23 cellular contexts compared by ENCODE assay signal in genomic region chr16:83937922-83938875, GRCh38. TPM values are rescaled to one million over a fixed set of nuclear protein-coding genes. Genes with fewer than 3 reads are reported as not detected.
DNase-seq lines count a peak whose midpoint lies in the region; ATAC-seq, FAIRE-seq and TF ChIP-seq lines count a peak whose summit lies in the region.
"Had no signal": no experiment of that assay in that cellular context is flagged by ENCODE, and none has a peak within 500 bp of the region (broad histone marks: within the 10 kb centered on the region; RNA-seq: fewer than 3 reads in every experiment).

No MANE protein-coding gene starts in this region.

- H3K9ac ChIP-seq in mammary epithelial cell (ENCODE audit: insufficient read depth, low read length) (no peak overlapping the region), SK-N-SH (no peak overlapping the region)
- H3K9ac ChIP-seq: BLaER1, GM23248 had no signal

- no peak overlapping the region for H3K27ac ChIP-seq in mammary epithelial cell (ENCODE audit: insufficient read depth, low read depth, low read length)
- peak overlapping the region in 1 of 3 donors; percentile 33 for H3K27ac ChIP-seq in right lobe of liver
- no peak overlapping the region for H3K27ac ChIP-seq in SK-N-SH (ENCODE audit: low read depth in 2 of 2, low read length in 1 of 2)
- H3K27ac ChIP-seq: GM23248 had no signal

- 84% methylated on average over 13 of the region's 17 CpGs for WGBS in mammary epithelial cell (ENCODE audit: low coverage, missing lambda C conversion rate)
- WGBS in right lobe of liver (ENCODE audit: insufficient coverage, low coverage, low lambda C conversion rate, missing lambda C conversion rate) = 40% methylated on average over 17 of the region's 17 CpGs
- 87% methylated on average over 17 of the region's 17 CpGs for WGBS in SK-N-SH (ENCODE audit: low lambda C conversion rate)

- no peaks in the 10 kb centered on the region for H3K4me1 Mint-ChIP-seq in MCF 10A (ENCODE audit: insufficient read depth, unreplicated experiment)

- TF ChIP-seq POLR2A in right lobe of liver (IDR thresholded peaks at IDR 0.05) = no peak

- BruUV-seq in mammary epithelial cell (replicated peaks; lab: Mats Ljungman, UMichigan) (no TSS peak), MCF 10A (replicated peaks; lab: Mats Ljungman, UMichigan) (no TSS peak)

- no peaks in the 10 kb centered on the region for H3K9me2 ChIP-seq in SK-N-SH

- TF ChIP-seq CTCF in mammary epithelial cell (conservative IDR thresholded peaks at IDR 0.05 in 1 of 2, IDR thresholded peaks at IDR 0.05 in 1 of 2; ENCODE audit: extremely low read depth in 1 of 2, insufficient read depth in 1 of 2, low read depth in 1 of 2, low read length in 2 of 2) = no peak
- no peak for TF ChIP-seq CTCF in MCF 10A (IDR thresholded peaks at IDR 0.05; ENCODE audit: unreplicated experiment)
- TF ChIP-seq CTCF in bronchial epithelial cell (IDR thresholded peaks at IDR 0.05; ENCODE audit: insufficient read depth, low read length, severe bottlenecking) = no peak
- TF ChIP-seq CTCF in right lobe of liver (IDR thresholded peaks at IDR 0.05) = no peak
- TF ChIP-seq CTCF in SK-N-SH (IDR thresholded peaks at IDR 0.05) = no peak

- intact Hi-C loops in mammary epithelial cell (cut with micrococcal nuclease) (no loop called here), MCF 10A (cut with micrococcal nuclease) (no loop called here), right lobe of liver (cut with DNase I) (no loop called here)

- H3K4me2 ChIP-seq in mammary epithelial cell (ENCODE audit: insufficient read depth, low read depth, low read length) (no peak overlapping the region), SK-N-SH (no peak overlapping the region)

- no peaks in the 10 kb centered on the region for H3K79me2 ChIP-seq in mammary epithelial cell (ENCODE audit: insufficient read depth, low read length)
- no peaks in the 10 kb centered on the region for H3K79me2 ChIP-seq in SK-N-SH (ENCODE audit: insufficient read depth)

- H3K9me3 ChIP-seq in mammary epithelial cell (replicated peaks; ENCODE audit: insufficient read depth, low read length) (no peaks in the 10 kb centered on the region), right lobe of liver (no peaks in the 10 kb centered on the region), SK-N-SH (no peaks in the 10 kb centered on the region)
- H3K9me3 ChIP-seq: BLaER1 had no signal

- H3K36me3 ChIP-seq in mammary epithelial cell (ENCODE audit: insufficient read depth, low read length) (no peaks in the 10 kb centered on the region), bronchial epithelial cell (ENCODE audit: control insufficient read depth, insufficient read depth, low read length) (no peaks in the 10 kb centered on the region), right lobe of liver (no peaks in the 10 kb centered on the region), SK-N-SH (replicated peaks in 1 of 2; ENCODE audit: control insufficient read depth in 1 of 2, insufficient read depth in 2 of 2, low read length in 1 of 2) (no peaks in the 10 kb centered on the region)
- H3K36me3 ChIP-seq: BLaER1 had no signal

- H3K27me3 ChIP-seq in mammary epithelial cell (ENCODE audit: insufficient read depth, low read length) (no peaks in the 10 kb centered on the region), bronchial epithelial cell (ENCODE audit: control insufficient read depth, insufficient read depth, low read length) (peaks cover 4% of the 10 kb centered on the region), right lobe of liver (no peaks in the 10 kb centered on the region), SK-N-SH (ENCODE audit: insufficient read depth) (no peaks in the 10 kb centered on the region)
- H3K27me3 ChIP-seq: BLaER1 had no signal

- TF ChIP-seq RAD21 in SK-N-SH (IDR thresholded peaks at IDR 0.05; ENCODE audit: low read length) = no peak

- H3K9me3 Mint-ChIP-seq in MCF 10A (ENCODE audit: unreplicated experiment) = no peaks in the 10 kb centered on the region

- no peak for FAIRE-seq in bronchial epithelial cell (lab: Jason Lieb, UNC)
- FAIRE-seq: D721Med, GM18507 had no signal

- H3K36me3 Mint-ChIP-seq in MCF 10A (ENCODE audit: insufficient read depth, unreplicated experiment) = no peaks in the 10 kb centered on the region
- H3K36me3 Mint-ChIP-seq: CD4-positive, CD25-positive, alpha-beta regulatory T cell had no signal

- DNase-seq in mammary epithelial cell = peak; percentile 31
- no peak for DNase-seq in MCF 10A (ENCODE audit: unreplicated experiment)
- peak; percentile 7 for DNase-seq in bronchial epithelial cell (ENCODE audit: low read depth)
- peak in 2 of 3 donors; percentile 73 to 76 for DNase-seq in right lobe of liver
- DNase-seq in SK-N-SH = no peak
- DNase-seq in COLO829 (ENCODE audit: low spot score) = no peak
- DNase-seq: DMS53, GM23248, H7, KG1, MM.1S, NCI-H1694, NCI-H2029 treated with DMSO at 0.1 percent for 48 hours, NCI-H69, SHP77 treated with DMSO at 0.1 percent for 48 hours had no signal

- no peak overlapping the region for H3K27ac Mint-ChIP-seq in MCF 10A (ENCODE audit: low read depth, unreplicated experiment)
- H3K27ac Mint-ChIP-seq: CD4-positive, CD25-positive, alpha-beta regulatory T cell had no signal

- H3F3A ChIP-seq in SK-N-SH (replicated peaks; ENCODE audit: insufficient read depth) = no peaks in the 10 kb centered on the region

- H3K4me3 ChIP-seq in mammary epithelial cell (replicated peaks in 1 of 3; ENCODE audit: insufficient read depth in 1 of 3, low read depth in 2 of 3, low read length in 3 of 3) (no peak overlapping the region), bronchial epithelial cell (ENCODE audit: low read depth, low read length) (no peak overlapping the region), right lobe of liver (no peak overlapping the region), SK-N-SH (ENCODE audit: low read depth in 2 of 2, low read length in 1 of 2) (no peak overlapping the region)
- H3K4me3 ChIP-seq: BLaER1, GM23248 had no signal

- H3K4me1 ChIP-seq in mammary epithelial cell (ENCODE audit: insufficient read depth, low read length) (no peaks in the 10 kb centered on the region), right lobe of liver (peaks cover 0 to 31% (median 15%) of the 10 kb centered on the region in 4 donors), SK-N-SH (ENCODE audit: control insufficient read depth in 1 of 2, insufficient read depth in 2 of 2, low read depth in 1 of 2, low read length in 1 of 2) (peaks cover 0 to 2% of the 10 kb centered on the region in 2 experiments; a peak in 1 of 4 replicates)

- no peak overlapping the region for H3K4me3 Mint-ChIP-seq in MCF 10A (ENCODE audit: unreplicated experiment)
- H3K4me3 Mint-ChIP-seq: CD4-positive, CD25-positive, alpha-beta regulatory T cell had no signal

- ATAC-seq in right lobe of liver = peak; percentile 36 to 61 (median 51)
- ATAC-seq in GM19397 (IDR thresholded peaks at IDR 0.05; ENCODE audit: unreplicated experiment) = no peak
- ATAC-seq: Panc1 had no signal

- CTCF ChIA-PET in mammary epithelial cell (lab: Charles Lee; ENCODE audit: low non-redundant PET) (no interaction called here), MCF 10A (lab: Yijun Ruan, JAX) (interaction anchor here (0.6 to 3.9 kb wide), 4 partner anchors 9 to 52 kb away, joined by 3 to 21 read pairs (median 4); no protein-coding TSS in a partner anchor), SK-N-SH (lab: Yijun Ruan, JAX) (interaction anchor here (1.0 to 4.5 kb wide), 3 partner anchors 12 to 19 kb away, joined by 3 to 33 read pairs (median 6); no protein-coding TSS in a partner anchor)

- POLR2A ChIA-PET in MCF 10A (lab: Yijun Ruan, JAX) (interaction anchor here (0.6 to 1.0 kb wide), 2 partner anchors 11 to 181 kb away, joined by 3 to 4 read pairs; no protein-coding TSS in a partner anchor), SK-N-SH (lab: Yijun Ruan, JAX) (no interaction called here)

- H2AFZ ChIP-seq in mammary epithelial cell (ENCODE audit: low read depth, low read length) = no peak overlapping the region
- H2AFZ ChIP-seq in SK-N-SH (ENCODE audit: low read depth) = no peak overlapping the region
- H2AFZ ChIP-seq: GM23248 had no signal

- TF ChIP-seq EP300 in SK-N-SH (IDR thresholded peaks at IDR 0.05; ENCODE audit: borderline replicate concordance in 1 of 2, low read depth in 1 of 2, low read length in 1 of 2) = no peak

- H3K27me3 Mint-ChIP-seq in MCF 10A (ENCODE audit: insufficient read depth, unreplicated experiment) = peaks cover 16% of the 10 kb centered on the region
- H3K27me3 Mint-ChIP-seq: CD4-positive, CD25-positive, alpha-beta regulatory T cell had no signal

- no peaks in the 10 kb centered on the region for H4K20me1 ChIP-seq in mammary epithelial cell (ENCODE audit: insufficient read depth, low read length)
- H4K20me1 ChIP-seq in SK-N-SH (ENCODE audit: insufficient read depth) = no peaks in the 10 kb centered on the region
- H4K20me1 ChIP-seq: BLaER1 had no signal

- dilution Hi-C loops in mammary epithelial cell (cut with HindIII; ENCODE audit: low sequenced_read_pairs) = no loop called here

- in situ Hi-C loops in mammary epithelial cell (cut with MboI; ENCODE audit: low sequenced_read_pairs in 2 of 2) = loop anchor here in 1 of 2 donors (25.0 kb wide), 1 partner anchor 249 kb away; the partner anchor contains the start of genes ADAD2 and TAF1C

TF ChIP-seq in SK-N-SH, 30 proteins besides CTCF, POLR2A, EP300 and RAD21 (continues in another document):
- TF ChIP-seq FOXJ3 (CRISPR knock-in tag; IDR thresholded peaks at IDR 0.05) (no peak), SIN3A (IDR thresholded peaks at IDR 0.05; ENCODE audit: borderline replicate concordance, low read depth, low read length) (no peak)

RNA-seq across cellular contexts. Expression of gene OSGIN1, which starts 14.8 kb away (rescaled TPM):
- total RNA-seq in mammary epithelial cell = 1 to 10 TPM; 3.3 to 9.3 TPM
- 4.2 TPM for polyA plus RNA-seq in mammary epithelial cell
- 0.83 TPM for polyA minus RNA-seq in mammary epithelial cell
- 3.7 and 6.3 TPM in 2 replicates for total RNA-seq in MCF 10A (2022)
- 1.1 and 1.8 TPM in 2 replicates for total RNA-seq in bronchial epithelial cell
- total RNA-seq in right lobe of liver = 100 to 1,000 TPM in 1 of 6 experiments, 10 to 100 TPM in 5; 40.1 to 170 (median 53.9) TPM
- polyA plus RNA-seq in SK-N-SH (2012; rRNA removed) = 4.8 and 5.2 TPM in 2 replicates
- 1.4 and 2.3 TPM in 2 replicates for polyA plus RNA-seq in SK-N-SH (2012; cell fraction: cytosol; rRNA removed)
- polyA plus RNA-seq in SK-N-SH (2012; cell fraction: nucleus; rRNA removed) = 7.5 and 8.1 TPM in 2 replicates

RNA-seq across cellular contexts. Expression of gene NECAB2, which starts 29.8 kb away (rescaled TPM):
- total RNA-seq in mammary epithelial cell (under 1 TPM in 1 of 2 donors, not detected in 1; 0.87 TPM), MCF 10A (2022) (2.3 and 3.6 TPM in 2 replicates), bronchial epithelial cell (not detected in 2 replicates), right lobe of liver (10 to 100 TPM in 3 of 6 experiments, 1 to 10 TPM in 2, under 1 TPM in 1; 0.56 to 26.8 (median 7.1) TPM)
- polyA plus RNA-seq in mammary epithelial cell (0.02 TPM), SK-N-SH (2012; rRNA removed) (0.54 and 0.58 TPM in 2 replicates)
- not detected for polyA minus RNA-seq in mammary epithelial cell
- 0.24 and 0.33 TPM in 2 replicates for polyA plus RNA-seq in SK-N-SH (2012; cell fraction: cytosol; rRNA removed)
- polyA plus RNA-seq in SK-N-SH (2012; cell fraction: nucleus; rRNA removed) = 1.2 and 2.1 TPM in 2 replicates
- total RNA-seq: CD4-positive, CD25-positive, alpha-beta regulatory T cell; Daoy; GM23248; HT1080 had no signal
- polyA plus RNA-seq: CD4-positive, CD25-positive, alpha-beta regulatory T cell had no signal

RNA-seq across cellular contexts. Expression of gene MLYCD, which starts 39.3 kb away (rescaled TPM):
- total RNA-seq in mammary epithelial cell = 1 to 10 TPM; 3.2 to 3.5 TPM
- 1.0 TPM for polyA plus RNA-seq in mammary epithelial cell
- 3.8 TPM for polyA minus RNA-seq in mammary epithelial cell
- 2.5 and 3.3 TPM in 2 replicates for total RNA-seq in MCF 10A (2022)
- 2.4 and 2.6 TPM in 2 replicates for total RNA-seq in bronchial epithelial cell
- total RNA-seq in right lobe of liver = 10 to 100 TPM in 5 of 6 experiments, 1 to 10 TPM in 1; 6.6 to 15.6 (median 11.3) TPM
- 2.4 and 2.7 TPM in 2 replicates for polyA plus RNA-seq in SK-N-SH (2012; rRNA removed)
- 1.3 and 1.6 TPM in 2 replicates for polyA plus RNA-seq in SK-N-SH (2012; cell fraction: cytosol; rRNA removed)
- polyA plus RNA-seq in SK-N-SH (2012; cell fraction: nucleus; rRNA removed) = 8.0 and 8.5 TPM in 2 replicates

Comparison
In these comparisons a context has a peak if more than half of its experiments do, and no peak if none do; other contexts are left out.
1. DNase-seq: peak in mammary epithelial cell (single experiment), bronchial epithelial cell (single experiment) and right lobe of liver (2 of 3); none in MCF 10A (single experiment), SK-N-SH (single experiment) and COLO829 (single experiment).